ENCODE assay signal across 11 cellular contexts in genomic region chr3:48474619-48475018, GRCh38. TPM values are rescaled to one million over a fixed set of nuclear protein-coding genes. Genes with fewer than 3 reads are reported as not detected.
DNase-seq lines count a peak whose midpoint lies in the region; ATAC-seq and TF ChIP-seq lines count a peak whose summit lies in the region.
"Had no signal": no experiment of that assay in that cellular context is flagged by ENCODE, and none has a peak within 500 bp of the region (broad histone marks: within the 10 kb centered on the region; RNA-seq: fewer than 3 reads in every experiment).

No MANE protein-coding gene starts in this region.

- POLR2A ChIA-PET in RWPE1 (lab: Yijun Ruan, JAX; ENCODE audit: low non-redundant PET) = no interaction called here

- DNase-seq in ELF-1 (ENCODE audit: low read depth, low spot score) = peak; percentile 96
- no peak for DNase-seq in RWPE1 (ENCODE audit: low spot score)
- DNase-seq in esophagus squamous epithelium (lab: John Stamatoyannopoulos, UW) = no peak
- no peak for DNase-seq in nephron progenitor cell
- DNase-seq in chondrocyte (ENCODE audit: low spot score) = no peak
- DNase-seq: head of caudate nucleus, Kasumi-1 had no signal

- no peak for ATAC-seq in HG02763 (IDR thresholded peaks at IDR 0.05; ENCODE audit: unreplicated experiment)
- ATAC-seq in HG03565 (IDR thresholded peaks at IDR 0.05; ENCODE audit: unreplicated experiment) = no peak
- no peak for ATAC-seq in HG03139 (IDR thresholded peaks at IDR 0.05; ENCODE audit: unreplicated experiment)

- H3K27me3 Mint-ChIP-seq in nephron progenitor cell (ENCODE audit: low read depth, poor library complexity) (no peaks in the 10 kb centered on the region), chondrocyte (ENCODE audit: low read depth) (no peaks in the 10 kb centered on the region)

- H3K27me3 ChIP-seq in esophagus squamous epithelium = no peaks in the 10 kb centered on the region
- H3K27me3 ChIP-seq: suprapubic skin had no signal

- peaks cover 28 to 75% (median 42%) of the 10 kb centered on the region in 3 donors for H3K4me1 ChIP-seq in esophagus squamous epithelium

- H3K4me3 ChIP-seq in esophagus squamous epithelium = no peak overlapping the region
- H3K4me3 ChIP-seq: suprapubic skin had no signal

- peak overlapping the region; percentile 100 for H3K27ac ChIP-seq in RWPE1
- H3K27ac ChIP-seq in esophagus squamous epithelium = peak overlapping the region in 3 of 4 donors; percentile 22 to 97 (median 45)
- H3K27ac ChIP-seq: suprapubic skin had no signal

- WGBS in esophagus squamous epithelium, 2 donors = 60 to 68% methylated on average over 4 of the region's 4 CpGs

- H3K4me1 Mint-ChIP-seq in nephron progenitor cell (peaks cover 35% of the 10 kb centered on the region), chondrocyte (ENCODE audit: low read depth) (peaks cover 12% of the 10 kb centered on the region)

- H3K9me3 Mint-ChIP-seq in nephron progenitor cell = no peaks in the 10 kb centered on the region
- H3K9me3 Mint-ChIP-seq in chondrocyte (ENCODE audit: low read depth) = no peaks in the 10 kb centered on the region

- peak overlapping the region; percentile 64 for H3K27ac Mint-ChIP-seq in nephron progenitor cell
- no peak overlapping the region for H3K27ac Mint-ChIP-seq in chondrocyte (ENCODE audit: unreplicated experiment)

- CTCF ChIA-PET in RWPE1 (lab: Yijun Ruan, JAX) = interaction anchor here (0.5 kb wide), 1 partner anchor 39 kb away, joined by 3 read pairs; no protein-coding TSS in a partner anchor

- H3K4me3 Mint-ChIP-seq in nephron progenitor cell = peak overlapping the region; percentile 14
- H3K4me3 Mint-ChIP-seq in chondrocyte (ENCODE audit: unreplicated experiment) = no peak overlapping the region

- TF ChIP-seq CTCF in RWPE1 (conservative IDR thresholded peaks at IDR 0.05; ENCODE audit: low read depth) = no peak
- no peak for TF ChIP-seq CTCF in esophagus squamous epithelium (IDR thresholded peaks at IDR 0.05)
- no peak for TF ChIP-seq CTCF in nephron progenitor cell (IDR thresholded peaks at IDR 0.05)
- TF ChIP-seq CTCF in chondrocyte (IDR thresholded peaks at IDR 0.05) = no peak

- peaks cover 0 to 56% (median 8%) of the 10 kb centered on the region in 3 donors for H3K36me3 ChIP-seq in esophagus squamous epithelium

- TF ChIP-seq POLR2A in esophagus squamous epithelium (IDR thresholded peaks at IDR 0.05) = no peak

- intact Hi-C loops in esophagus squamous epithelium (cut with DNase I) = no loop called here

- H3K9me3 ChIP-seq in esophagus squamous epithelium = no peaks in the 10 kb centered on the region
- H3K9me3 ChIP-seq: suprapubic skin had no signal

- H3K36me3 Mint-ChIP-seq in nephron progenitor cell (ENCODE audit: low read depth) (peaks cover 4% of the 10 kb centered on the region), chondrocyte (ENCODE audit: low read depth) (peaks cover 7% of the 10 kb centered on the region)

RNA-seq across cellular contexts. Expression of gene ATRIP, which starts 28.1 kb away (rescaled TPM):
- total RNA-seq in esophagus squamous epithelium (1 to 10 TPM; 4.8 to 8.9 (median 7.1) TPM), chondrocyte (8.7 to 10.7 TPM (median 8.8 TPM) in 3 replicates)

RNA-seq across cellular contexts. Expression of gene SHISA5, which starts 29.4 kb away (rescaled TPM):
- total RNA-seq in esophagus squamous epithelium = 100 to 1,000 TPM in 2 of 4 donors, 10 to 100 TPM in 2; 71.8 to 138 (median 115) TPM
- total RNA-seq in chondrocyte = 162 to 188 TPM (median 188 TPM) in 3 replicates

RNA-seq across cellular contexts. Expression of gene TMA7, which starts 34.6 kb away (rescaled TPM):
- total RNA-seq in esophagus squamous epithelium (100 to 1,000 TPM; 293 to 431 (median 357) TPM), chondrocyte (184 to 243 TPM (median 184 TPM) in 3 replicates)

RNA-seq across cellular contexts. Expression of gene CCDC51, which starts 34.7 kb away (rescaled TPM):
- total RNA-seq in esophagus squamous epithelium (10 to 100 TPM; 15.1 to 31.3 (median 18.2) TPM), chondrocyte (13.3 to 25.8 TPM (median 23.9 TPM) in 3 replicates)

RNA-seq across cellular contexts. Expression of gene PLXNB1, which starts 44.7 kb away (rescaled TPM):
- total RNA-seq in esophagus squamous epithelium (100 to 1,000 TPM in 3 of 4 donors, 10 to 100 TPM in 1; 57.7 to 215 (median 128) TPM), chondrocyte (63.2 to 115 TPM (median 108 TPM) in 3 replicates)
